ENCODE assay signal across 9 cellular contexts in genomic region chr2:129067070-129067469, GRCh38.
"Had no signal": no experiment of that assay in that cellular context is flagged by ENCODE, and none has a peak within 500 bp of the region (broad histone marks: within the 10 kb centered on the region; RNA-seq: fewer than 3 reads in every experiment).

No MANE protein-coding gene starts in this region.

- H3K27ac Mint-ChIP-seq: HFFc6, IgD-negative memory B cell had no signal

- H3K9me3 ChIP-seq: HAP-1 had no signal

- H2AFZ ChIP-seq: GM23248 had no signal

- H3K36me3 Mint-ChIP-seq: IgD-negative memory B cell had no signal

- H3K27me3 Mint-ChIP-seq: IgD-negative memory B cell had no signal

- H3K4me1 ChIP-seq: HAP-1 had no signal

- H3K9me3 Mint-ChIP-seq: IgD-negative memory B cell had no signal

- DNase-seq: GM23248, GOT3, H7, HFFc6, KBM-7 had no signal

- H3K36me3 ChIP-seq: HAP-1 had no signal

- H3K9ac ChIP-seq: GM23248 had no signal

- H3K4me1 Mint-ChIP-seq: IgD-negative memory B cell had no signal

- ATAC-seq: HCT116 had no signal

- H3K4me3 ChIP-seq: GM23248, HAP-1 had no signal

- H3K27ac ChIP-seq: GM23248, HL-60 had no signal

- H3K4me3 Mint-ChIP-seq: HFFc6, IgD-negative memory B cell had no signal
